In the genomic region with DNA sequence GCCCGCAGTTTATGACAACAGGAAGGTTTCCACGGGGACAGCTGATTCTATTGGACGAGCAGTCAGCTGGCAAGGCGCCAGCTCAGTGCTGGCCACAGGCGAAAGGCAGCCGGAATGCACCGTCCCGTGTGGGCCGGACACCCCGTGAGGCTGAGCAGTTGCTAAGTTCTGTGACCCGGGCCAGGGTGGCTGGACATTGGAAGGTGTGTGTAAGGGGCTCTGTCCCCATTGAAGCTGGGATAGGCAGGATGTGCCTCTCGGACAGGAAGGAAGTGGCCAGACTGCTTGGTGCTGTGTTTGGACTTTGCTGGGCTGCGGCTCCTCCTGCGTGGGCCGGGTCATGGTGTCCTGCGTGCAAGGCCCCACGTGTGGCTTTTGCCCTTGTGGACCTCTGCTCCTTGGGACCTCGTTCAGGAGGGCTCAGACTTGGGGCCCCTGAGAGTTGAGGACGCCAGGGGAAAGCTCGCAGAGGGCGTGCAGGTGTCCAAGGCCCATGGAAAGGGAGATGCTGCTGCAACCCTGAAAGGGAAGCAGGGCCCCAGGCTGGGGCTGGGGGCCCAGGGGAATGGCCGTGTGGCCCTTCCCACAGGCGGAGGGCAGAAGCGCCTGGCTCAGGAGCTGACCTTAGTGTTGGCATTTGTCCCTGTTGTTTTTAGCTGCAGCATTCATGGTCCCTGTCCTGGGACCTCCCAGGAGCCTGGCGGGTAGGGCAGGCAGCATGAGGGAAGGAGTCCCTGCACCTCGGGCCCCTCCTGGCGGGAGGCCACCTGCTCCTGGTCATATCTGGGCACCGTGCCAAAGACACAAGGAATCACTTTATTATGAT, we compare ENCODE assay signal across 7 cellular contexts. TPM values are rescaled to one million over a fixed set of nuclear protein-coding genes. Genes with fewer than 3 reads are reported as not detected.
DNase-seq lines count a peak whose midpoint lies in the region; TF ChIP-seq lines count a peak whose summit lies in the region.

No MANE protein-coding gene starts in this region.

- H3K27ac Mint-ChIP-seq in activated naive CD4-positive, alpha-beta T cell treated with anti-CD3 and anti-CD28 coated beads for 36 hours, result no peak overlapping the region

- peaks cover 26 to 87% (median 61%) of the 10 kb centered on the region in 4 donors for H3K4me1 ChIP-seq in liver (ENCODE audit: control insufficient read depth in 4 of 4, insufficient read depth in 4 of 4, low read length in 3 of 4)
- H3K4me1 ChIP-seq in transverse colon, result peaks cover 34 to 65% (median 46%) of the 10 kb centered on the region in 4 donors

- in situ Hi-C loops in transverse colon (cut with MboI; ENCODE audit: low pct_ligation_motif_present in 1 of 4, low pct_unique_long_range_greater_than_20kb in 1 of 4, low sequenced_read_pairs in 3 of 4), result no loop called here

- no peak for TF ChIP-seq EP300 in transverse colon (IDR thresholded peaks at IDR 0.05; ENCODE audit: low read depth)

- H3K4me1 Mint-ChIP-seq in activated naive CD4-positive, alpha-beta T cell treated with anti-CD3 and anti-CD28 coated beads for 36 hours (ENCODE audit: low read depth), result peaks cover 7% of the 10 kb centered on the region

- H3K36me3 Mint-ChIP-seq in activated naive CD4-positive, alpha-beta T cell treated with anti-CD3 and anti-CD28 coated beads for 36 hours (ENCODE audit: low read depth), result no peaks in the 10 kb centered on the region

- H3K9me3 Mint-ChIP-seq in activated naive CD4-positive, alpha-beta T cell treated with anti-CD3 and anti-CD28 coated beads for 36 hours, result no peaks in the 10 kb centered on the region

- H3K4me3 Mint-ChIP-seq in activated naive CD4-positive, alpha-beta T cell treated with anti-CD3 and anti-CD28 coated beads for 36 hours, result no peak overlapping the region

- H3K27ac ChIP-seq in liver (ENCODE audit: low read depth in 1 of 2, low read length in 2 of 2), result peak overlapping the region; percentile 65 to 87
- H3K27ac ChIP-seq in transverse colon, result peak overlapping the region; percentile 48 to 77 (median 72)

- TF ChIP-seq RAD21 in liver (IDR thresholded peaks at IDR 0.05), result peak in 1 of 2 donors; percentile 5

- H3K9ac ChIP-seq in liver (ENCODE audit: low read depth in 1 of 2, low read length in 2 of 2), result no peak overlapping the region

- no peak for TF ChIP-seq POLR2A in transverse colon (IDR thresholded peaks at IDR 0.05)

- no peaks in the 10 kb centered on the region for H3K27me3 Mint-ChIP-seq in activated naive CD4-positive, alpha-beta T cell treated with anti-CD3 and anti-CD28 coated beads for 36 hours (ENCODE audit: low read depth)

- H3K36me3 ChIP-seq in liver (ENCODE audit: control insufficient read depth in 4 of 4, insufficient read depth in 3 of 4, low read depth in 1 of 4, low read length in 3 of 4) (no peaks in the 10 kb centered on the region), transverse colon (no peaks in the 10 kb centered on the region)

- WGBS in liver, result 23% methylated on average over 28 of the region's 28 CpGs
- WGBS in transverse colon (ENCODE audit: low coverage in 1 of 2), 2 donors, result 28% methylated on average over 27 of the region's 28 CpGs; no CpG with 5 or more reads in 1 of the 2 donors

- H3K9me3 ChIP-seq in liver (ENCODE audit: control insufficient read depth in 4 of 4, low read length in 3 of 4) (no peaks in the 10 kb centered on the region), transverse colon (no peaks in the 10 kb centered on the region)

- H3K27me3 ChIP-seq in liver (ENCODE audit: control insufficient read depth in 4 of 4, insufficient read depth in 4 of 4, low read length in 3 of 4) (no peaks in the 10 kb centered on the region), transverse colon (no peaks in the 10 kb centered on the region)

- intact Hi-C loops in transverse colon (cut with DNase I; ENCODE audit: low total_unique reads), result no loop called here
- intact Hi-C loops in activated naive CD4-positive, alpha-beta T cell treated with anti-CD3 and anti-CD28 coated beads for 36 hours (cut with micrococcal nuclease), result no loop called here

- TF ChIP-seq CTCF in cardiac fibroblast (IDR thresholded peaks at IDR 0.05; ENCODE audit: low read depth, low read length) (no peak), liver (IDR thresholded peaks at IDR 0.05; ENCODE audit: low read depth, low read length, missing input control) (no peak), transverse colon (IDR thresholded peaks at IDR 0.05) (no peak)

- CTCF ChIA-PET in activated naive CD4-positive, alpha-beta T cell treated with anti-CD3 and anti-CD28 coated beads for 36 hours (lab: Charles Lee), result no interaction called here

- H3K4me3 ChIP-seq in cardiac fibroblast (replicated peaks in 1 of 2; ENCODE audit: low read depth in 2 of 2, low read length in 2 of 2) (no peak overlapping the region), liver (ENCODE audit: low read depth in 1 of 3, low read length in 3 of 3) (no peak overlapping the region), transverse colon (no peak overlapping the region)

- DNase-seq in NCI-H146 (lab: John Stamatoyannopoulos, UW), result peak; percentile 78
- DNase-seq in cardiac fibroblast (ENCODE audit: low read depth in 2 of 2), result peak; percentile 68 to 75
- DNase-seq in transverse colon, result peak; percentile 76
- no peak for DNase-seq in activated naive CD4-positive, alpha-beta T cell treated with anti-CD3 and anti-CD28 coated beads for 36 hours
- DNase-seq in activated CD8-positive, alpha-beta memory T cell treated with anti-CD3 and anti-CD28 coated beads for 24 hours, result no peak
- DNase-seq in putamen (ENCODE audit: low spot score), result no peak

TF ChIP-seq in liver, 16 proteins besides CTCF, POLR2A, EP300 and RAD21:
- TF ChIP-seq, protein P1, sequence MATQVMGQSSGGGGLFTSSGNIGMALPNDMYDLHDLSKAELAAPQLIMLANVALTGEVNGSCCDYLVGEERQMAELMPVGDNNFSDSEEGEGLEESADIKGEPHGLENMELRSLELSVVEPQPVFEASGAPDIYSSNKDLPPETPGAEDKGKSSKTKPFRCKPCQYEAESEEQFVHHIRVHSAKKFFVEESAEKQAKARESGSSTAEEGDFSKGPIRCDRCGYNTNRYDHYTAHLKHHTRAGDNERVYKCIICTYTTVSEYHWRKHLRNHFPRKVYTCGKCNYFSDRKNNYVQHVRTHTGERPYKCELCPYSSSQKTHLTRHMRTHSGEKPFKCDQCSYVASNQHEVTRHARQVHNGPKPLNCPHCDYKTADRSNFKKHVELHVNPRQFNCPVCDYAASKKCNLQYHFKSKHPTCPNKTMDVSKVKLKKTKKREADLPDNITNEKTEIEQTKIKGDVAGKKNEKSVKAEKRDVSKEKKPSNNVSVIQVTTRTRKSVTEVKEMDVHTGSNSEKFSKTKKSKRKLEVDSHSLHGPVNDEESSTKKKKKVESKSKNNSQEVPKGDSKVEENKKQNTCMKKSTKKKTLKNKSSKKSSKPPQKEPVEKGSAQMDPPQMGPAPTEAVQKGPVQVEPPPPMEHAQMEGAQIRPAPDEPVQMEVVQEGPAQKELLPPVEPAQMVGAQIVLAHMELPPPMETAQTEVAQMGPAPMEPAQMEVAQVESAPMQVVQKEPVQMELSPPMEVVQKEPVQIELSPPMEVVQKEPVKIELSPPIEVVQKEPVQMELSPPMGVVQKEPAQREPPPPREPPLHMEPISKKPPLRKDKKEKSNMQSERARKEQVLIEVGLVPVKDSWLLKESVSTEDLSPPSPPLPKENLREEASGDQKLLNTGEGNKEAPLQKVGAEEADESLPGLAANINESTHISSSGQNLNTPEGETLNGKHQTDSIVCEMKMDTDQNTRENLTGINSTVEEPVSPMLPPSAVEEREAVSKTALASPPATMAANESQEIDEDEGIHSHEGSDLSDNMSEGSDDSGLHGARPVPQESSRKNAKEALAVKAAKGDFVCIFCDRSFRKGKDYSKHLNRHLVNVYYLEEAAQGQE (IDR thresholded peaks at IDR 0.05), result no peak
- TF ChIP-seq GABPA (IDR thresholded peaks at IDR 0.05 in 1 of 2, conservative IDR thresholded peaks at IDR 0.05 in 1 of 2) (peak in 1 of 2 donors; percentile 24), NR2F2 (IDR thresholded peaks at IDR 0.05) (peak; percentile 92), SP1 (IDR thresholded peaks at IDR 0.05) (peak; percentile 49), RXRA (IDR thresholded peaks at IDR 0.05) (peak; percentile 23 to 44), TAF1 (conservative IDR thresholded peaks at IDR 0.05) (no peak)

RNA-seq across cellular contexts. Expression of gene BAIAP2, which starts 10.0 kb away (rescaled TPM):
- total RNA-seq in liver, result 10 to 100 TPM in 1 of 2 donors, 1 to 10 TPM in 1; 8.1 to 42.5 TPM
- polyA plus RNA-seq in liver, result 10 to 100 TPM; 47.3 to 61.3 TPM
- 10 to 100 TPM; 11.7 to 62.1 (median 39.6) TPM for total RNA-seq in transverse colon
- total RNA-seq in activated naive CD4-positive, alpha-beta T cell treated with anti-CD3 and anti-CD28 coated beads for 36 hours, result 1 to 10 TPM; 3.9 to 4.2 TPM

RNA-seq across cellular contexts. Expression of gene CHMP6, which starts 53.3 kb away (rescaled TPM):
- 10 to 100 TPM in 1 of 2 donors, 1 to 10 TPM in 1; 9.6 to 14.5 TPM for total RNA-seq in liver
- polyA plus RNA-seq in liver, result 10 to 100 TPM; 19.0 to 24.0 TPM
- 100 to 1,000 TPM in 1 of 4 donors, 10 to 100 TPM in 3; 38.6 to 107 (median 41.7) TPM for total RNA-seq in transverse colon
- total RNA-seq in activated naive CD4-positive, alpha-beta T cell treated with anti-CD3 and anti-CD28 coated beads for 36 hours, result 10 to 100 TPM; 10.1 to 10.6 TPM

Comparison
In these comparisons a context has a peak if more than half of its experiments do, and no peak if none do; other contexts are left out.
1. DNase-seq: peak in NCI-H146 (single experiment), cardiac fibroblast (2 of 2) and transverse colon (single experiment); none in activated naive CD4-positive, alpha-beta T cell treated with anti-CD3 and anti-CD28 coated beads for 36 hours (single experiment), activated CD8-positive, alpha-beta memory T cell treated with anti-CD3 and anti-CD28 coated beads for 24 hours (single experiment) and putamen (single experiment).